Comparison of ENCODE assay signal across 8 cellular contexts in the genomic region with DNA sequence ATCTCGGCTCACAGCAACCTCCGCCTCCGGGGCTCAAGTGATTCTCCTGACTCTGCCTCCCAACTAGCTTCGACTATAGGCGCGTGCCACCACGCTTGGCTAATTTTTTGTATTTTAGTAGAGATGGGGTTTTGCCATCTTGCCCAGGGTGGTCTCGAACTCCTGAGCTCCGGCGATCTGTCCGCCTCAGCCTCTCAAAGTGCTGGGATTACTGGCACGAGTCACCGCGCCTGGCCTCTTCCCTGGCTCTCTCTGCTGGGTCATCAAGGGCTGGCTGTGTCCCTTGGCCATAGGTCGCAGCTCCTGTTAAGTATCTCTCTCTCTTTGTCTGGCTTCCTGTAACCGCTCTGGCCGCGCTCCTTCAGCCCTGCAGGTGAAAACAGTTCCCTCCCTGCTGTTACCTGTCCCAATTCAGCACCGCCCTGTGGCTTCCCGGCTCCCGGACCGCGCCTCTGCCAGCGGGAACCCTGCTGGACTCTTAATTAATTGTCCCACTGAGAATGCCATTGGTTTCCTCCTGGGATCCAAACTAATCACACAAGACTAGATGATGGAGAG. TPM values are rescaled to one million over a fixed set of nuclear protein-coding genes. Genes with fewer than 3 reads are reported as not detected.
DNase-seq lines count a peak whose midpoint lies in the region; ATAC-seq and TF ChIP-seq lines count a peak whose summit lies in the region.

No MANE protein-coding gene starts in this region.

- DNase-seq in GM23248 = no peak
- DNase-seq in RWPE1 (ENCODE audit: low spot score) = peak; percentile 16
- no peak for DNase-seq in SIG-M5 treated with dmso at 0.1 percent for 504 hours (lab: John Stamatoyannopoulos, UW; ENCODE audit: unreplicated experiment)
- no peak for DNase-seq in NCI-H2107 treated with DMSO at 0.1 percent for 48 hours (lab: John Stamatoyannopoulos, UW; ENCODE audit: unreplicated experiment)

- H2AFZ ChIP-seq in GM23248 (peak overlapping the region; percentile 84), neuron (ENCODE audit: low read depth, low read length) (peak overlapping the region; percentile 76)

- in situ Hi-C loops in GM23248 (cut with MboI) = no loop called here

- no peaks in the 10 kb centered on the region for H4K20me1 ChIP-seq in GM23248 (ENCODE audit: insufficient read depth)

- no peaks in the 10 kb centered on the region for H3K9me2 ChIP-seq in GM23248 (ENCODE audit: insufficient read depth)

- H3K27me3 ChIP-seq in GM23248 (replicated peaks; ENCODE audit: insufficient read depth) (no peaks in the 10 kb centered on the region), neuron (ENCODE audit: insufficient read depth, low read length) (no peaks in the 10 kb centered on the region)

- POLR2A ChIA-PET in RWPE1 (lab: Yijun Ruan, JAX; ENCODE audit: low non-redundant PET) = no interaction called here

- H3K9ac ChIP-seq in GM23248 = peak overlapping the region; percentile 82

- ATAC-seq in esophagus mucosa = peak; percentile 37
- ATAC-seq in GM21360 (IDR thresholded peaks at IDR 0.05; ENCODE audit: unreplicated experiment) = no peak
- no peak for ATAC-seq in HG03139 (IDR thresholded peaks at IDR 0.05; ENCODE audit: unreplicated experiment)

- WGBS in GM23248 (ENCODE audit: low coverage in 1 of 2, low lambda C conversion rate in 2 of 2, missing lambda C conversion rate in 2 of 2), 2 experiments = 63 to 66% methylated on average over 19 to 24 of the region's 24 CpGs

- no peaks in the 10 kb centered on the region for H3F3A ChIP-seq in GM23248 (ENCODE audit: insufficient read depth)

- CTCF ChIA-PET in RWPE1 (lab: Yijun Ruan, JAX) = interaction anchor here (0.6 kb wide), 1 partner anchor 11 kb away, joined by 6 read pairs; no protein-coding TSS in a partner anchor

- peak overlapping the region; percentile 52 for H3K27ac ChIP-seq in GM23248
- peak overlapping the region; percentile 92 for H3K27ac ChIP-seq in RWPE1

- H3K79me2 ChIP-seq in GM23248 (ENCODE audit: insufficient read depth) = peaks cover 7% of the 10 kb centered on the region; the same call in 1 of the 2 replicates

- H3K4me3 ChIP-seq in GM23248 (peak overlapping the region; percentile 87), neuron (ENCODE audit: low read length) (peak overlapping the region; percentile 92)

- peak overlapping the region; percentile 90 for H3K4me2 ChIP-seq in GM23248 (ENCODE audit: unreplicated experiment)

- peaks cover 10% of the 10 kb centered on the region for H3K4me1 ChIP-seq in GM23248 (ENCODE audit: insufficient read depth)
- peaks cover 28% of the 10 kb centered on the region for H3K4me1 ChIP-seq in neuron (ENCODE audit: insufficient read depth, low read length)

- H3K9me3 ChIP-seq in GM23248 (ENCODE audit: low read depth) (no peaks in the 10 kb centered on the region), neuron (ENCODE audit: low read length) (peaks cover under 1% of the 10 kb centered on the region)

- TF ChIP-seq CTCF in RWPE1 (conservative IDR thresholded peaks at IDR 0.05; ENCODE audit: low read depth) = no peak

- H3K36me3 ChIP-seq in GM23248 (ENCODE audit: low read depth) = no peaks in the 10 kb centered on the region
- no peaks in the 10 kb centered on the region for H3K36me3 ChIP-seq in neuron (ENCODE audit: insufficient read depth, low read length)

RNA-seq across cellular contexts. Expression of a gene that starts 1.3 kb away (rescaled TPM):
- total RNA-seq in GM23248 (2014; rRNA removed; shearing (Covaris generic)) = 13.2 and 15.2 TPM in 2 replicates
- 9.3 and 10.7 TPM in 2 replicates for polyA plus RNA-seq in GM23248 (2016; fragmentation: Nextera tagmentation; extraction: Ambion mirVana)
- 50.7 TPM for total RNA-seq in esophagus mucosa

RNA-seq across cellular contexts. Expression of a gene that starts 42.5 kb away (rescaled TPM):
- 2.1 TPM in 1 of 2 replicates, not detected in the other for total RNA-seq in GM23248 (2014; rRNA removed; shearing (Covaris generic))
- polyA plus RNA-seq in GM23248 (2016; fragmentation: Nextera tagmentation; extraction: Ambion mirVana) = 0.08 TPM in 1 of 2 replicates, not detected in the other
- 0.28 TPM for total RNA-seq in esophagus mucosa
